In genomic region chr2:113848758-113849460, GRCh38 we compare ENCODE assay signal across 10 cellular contexts. TPM values are rescaled to one million over a fixed set of nuclear protein-coding genes. Genes with fewer than 3 reads are reported as not detected.
DNase-seq lines count a peak whose midpoint lies in the region; ATAC-seq lines count a peak whose summit lies in the region.
"Had no signal": no experiment of that assay in that cellular context is flagged by ENCODE, and none has a peak within 500 bp of the region (broad histone marks: within the 10 kb centered on the region; RNA-seq: fewer than 3 reads in every experiment).

No MANE protein-coding gene starts in this region.

- H3K4me3 Mint-ChIP-seq in activated T-cell treated with anti-CD3 and anti-CD28 coated beads, Interleukin-2, amount 50 U/mL, for 24 hours, result peak overlapping the region; percentile 16
- no peak overlapping the region for H3K4me3 Mint-ChIP-seq in activated T-helper 1 cell treated with anti-CD3 and anti-CD28 coated beads, Interleukin-12 subunit alpha, Interleukin-12 subunit beta, Interleukin-2, Interleukin-4 antibody, amounts not matched to agents 30 ng/mL and 10 ng/mL and 1 ng/mL, durations not matched to agents 14 hours and 24 hours and 36 hours
- H3K4me3 Mint-ChIP-seq: activated CD4-positive, alpha-beta T cell treated with anti-CD3 and anti-CD28 coated beads, Interleukin-2, amount 10 ng/mL, durations not matched to agents 7 days and 5 days; endodermal cell had no signal

- ATAC-seq in GM18519 (IDR thresholded peaks at IDR 0.05; ENCODE audit: low FRiP score, unreplicated experiment) (peak; percentile 54), HG02852 (IDR thresholded peaks at IDR 0.05; ENCODE audit: unreplicated experiment) (peak; percentile 71)

- peaks cover 25% of the 10 kb centered on the region for H3K36me3 Mint-ChIP-seq in activated T-cell treated with anti-CD3 and anti-CD28 coated beads, Interleukin-2, amount 50 U/mL, for 24 hours (ENCODE audit: low read depth)
- H3K36me3 Mint-ChIP-seq in activated T-helper 1 cell treated with anti-CD3 and anti-CD28 coated beads, Interleukin-12 subunit alpha, Interleukin-12 subunit beta, Interleukin-2, Interleukin-4 antibody, amounts not matched to agents 30 ng/mL and 10 ng/mL and 1 ng/mL, durations not matched to agents 14 hours and 24 hours and 36 hours (ENCODE audit: low read depth), result peaks cover 15% of the 10 kb centered on the region

- intact Hi-C loops in activated T-helper 1 cell treated with anti-CD3 and anti-CD28 coated beads, Interleukin-12 subunit alpha, Interleukin-12 subunit beta, Interleukin-2, Interleukin-4 antibody, amounts not matched to agents 30 ng/mL and 10 ng/mL and 1 ng/mL, durations not matched to agents 14 hours and 24 hours and 36 hours (cut with micrococcal nuclease), result loop anchor here (2.0 kb wide), 2 partner anchors 38 to 56 kb away; no protein-coding TSS in a partner anchor

- no peaks in the 10 kb centered on the region for H3K27me3 Mint-ChIP-seq in activated T-cell treated with anti-CD3 and anti-CD28 coated beads, Interleukin-2, amount 50 U/mL, for 24 hours
- no peaks in the 10 kb centered on the region for H3K27me3 Mint-ChIP-seq in activated T-helper 1 cell treated with anti-CD3 and anti-CD28 coated beads, Interleukin-12 subunit alpha, Interleukin-12 subunit beta, Interleukin-2, Interleukin-4 antibody, amounts not matched to agents 30 ng/mL and 10 ng/mL and 1 ng/mL, durations not matched to agents 14 hours and 24 hours and 36 hours (ENCODE audit: insufficient read depth)
- H3K27me3 Mint-ChIP-seq: activated CD4-positive, alpha-beta T cell treated with anti-CD3 and anti-CD28 coated beads, Interleukin-2, amount 10 ng/mL, durations not matched to agents 7 days and 5 days had no signal

- peak; percentile 31 for DNase-seq in activated T-cell treated with anti-CD3 and anti-CD28 coated beads, Interleukin-2, amount 50 U/mL, for 24 hours
- DNase-seq in stimulated activated CD4-positive, alpha-beta T cell treated with anti-CD3 and anti-CD28 coated beads, Interleukin-12 subunit alpha, Interleukin-12 subunit beta, amount 100 ng/mL, for 48 hours (ENCODE audit: low read depth in 2 of 3, low spot score in 1 of 3), result peak; percentile 15 to 42 (median 36)
- DNase-seq in ureter (ENCODE audit: low spot score) (no peak), hypothalamus (lab: John Stamatoyannopoulos, UW) (no peak)
- DNase-seq in activated T-helper 1 cell treated with anti-CD3 and anti-CD28 coated beads, Interleukin-12 subunit alpha, Interleukin-12 subunit beta, Interleukin-2, Interleukin-4 antibody, amounts not matched to agents 30 ng/mL and 10 ng/mL and 1 ng/mL, durations not matched to agents 14 hours and 24 hours and 36 hours (ENCODE audit: low spot score), result no peak
- DNase-seq: activated CD4-positive, alpha-beta T cell treated with anti-CD3 and anti-CD28 coated beads, Interleukin-2, amount 10 ng/mL, durations not matched to agents 7 days and 5 days; endodermal cell; NCI-H748 treated with DMSO at 0.1 percent for 48 hours had no signal

- H3K9me3 Mint-ChIP-seq in activated T-cell treated with anti-CD3 and anti-CD28 coated beads, Interleukin-2, amount 50 U/mL, for 24 hours, result peaks cover 9% of the 10 kb centered on the region
- H3K9me3 Mint-ChIP-seq in activated T-helper 1 cell treated with anti-CD3 and anti-CD28 coated beads, Interleukin-12 subunit alpha, Interleukin-12 subunit beta, Interleukin-2, Interleukin-4 antibody, amounts not matched to agents 30 ng/mL and 10 ng/mL and 1 ng/mL, durations not matched to agents 14 hours and 24 hours and 36 hours, result peaks cover 17% of the 10 kb centered on the region

- peak overlapping the region; percentile 86 for H3K27ac Mint-ChIP-seq in activated T-cell treated with anti-CD3 and anti-CD28 coated beads, Interleukin-2, amount 50 U/mL, for 24 hours
- no peak overlapping the region for H3K27ac Mint-ChIP-seq in activated T-helper 1 cell treated with anti-CD3 and anti-CD28 coated beads, Interleukin-12 subunit alpha, Interleukin-12 subunit beta, Interleukin-2, Interleukin-4 antibody, amounts not matched to agents 30 ng/mL and 10 ng/mL and 1 ng/mL, durations not matched to agents 14 hours and 24 hours and 36 hours
- H3K27ac Mint-ChIP-seq: activated CD4-positive, alpha-beta T cell treated with anti-CD3 and anti-CD28 coated beads, Interleukin-2, amount 10 ng/mL, durations not matched to agents 7 days and 5 days; endodermal cell had no signal

- H3K4me1 Mint-ChIP-seq in activated T-cell treated with anti-CD3 and anti-CD28 coated beads, Interleukin-2, amount 50 U/mL, for 24 hours (ENCODE audit: low read depth), result peaks cover 19% of the 10 kb centered on the region
- H3K4me1 Mint-ChIP-seq in activated T-helper 1 cell treated with anti-CD3 and anti-CD28 coated beads, Interleukin-12 subunit alpha, Interleukin-12 subunit beta, Interleukin-2, Interleukin-4 antibody, amounts not matched to agents 30 ng/mL and 10 ng/mL and 1 ng/mL, durations not matched to agents 14 hours and 24 hours and 36 hours (ENCODE audit: low read depth), result no peaks in the 10 kb centered on the region
- H3K4me1 Mint-ChIP-seq: endodermal cell had no signal

RNA-seq across cellular contexts. Expression of gene ACTR3, which starts 41.0 kb away (rescaled TPM):
- total RNA-seq in ureter, result 221 TPM
- 440 and 451 TPM in 2 replicates for total RNA-seq in activated T-helper 1 cell treated with anti-CD3 and anti-CD28 coated beads, Interleukin-12 subunit alpha, Interleukin-12 subunit beta, Interleukin-2, Interleukin-4 antibody, amounts not matched to agents 30 ng/mL and 10 ng/mL and 1 ng/mL, durations not matched to agents 14 hours and 24 hours and 36 hours

Comparison
In these comparisons a context has a peak if more than half of its experiments do, and no peak if none do; other contexts are left out.
1. DNase-seq: peak in activated T-cell treated with anti-CD3 and anti-CD28 coated beads, Interleukin-2, amount 50 U/mL, for 24 hours (single experiment) and stimulated activated CD4-positive, alpha-beta T cell treated with anti-CD3 and anti-CD28 coated beads, Interleukin-12 subunit alpha, Interleukin-12 subunit beta, amount 100 ng/mL, for 48 hours (3 of 3); none in ureter (single experiment), activated T-helper 1 cell treated with anti-CD3 and anti-CD28 coated beads, Interleukin-12 subunit alpha, Interleukin-12 subunit beta, Interleukin-2, Interleukin-4 antibody, amounts not matched to agents 30 ng/mL and 10 ng/mL and 1 ng/mL, durations not matched to agents 14 hours and 24 hours and 36 hours (single experiment) and hypothalamus (0 of 51).